Comparison of ENCODE assay signal across 8 cellular contexts in the genomic region with DNA sequence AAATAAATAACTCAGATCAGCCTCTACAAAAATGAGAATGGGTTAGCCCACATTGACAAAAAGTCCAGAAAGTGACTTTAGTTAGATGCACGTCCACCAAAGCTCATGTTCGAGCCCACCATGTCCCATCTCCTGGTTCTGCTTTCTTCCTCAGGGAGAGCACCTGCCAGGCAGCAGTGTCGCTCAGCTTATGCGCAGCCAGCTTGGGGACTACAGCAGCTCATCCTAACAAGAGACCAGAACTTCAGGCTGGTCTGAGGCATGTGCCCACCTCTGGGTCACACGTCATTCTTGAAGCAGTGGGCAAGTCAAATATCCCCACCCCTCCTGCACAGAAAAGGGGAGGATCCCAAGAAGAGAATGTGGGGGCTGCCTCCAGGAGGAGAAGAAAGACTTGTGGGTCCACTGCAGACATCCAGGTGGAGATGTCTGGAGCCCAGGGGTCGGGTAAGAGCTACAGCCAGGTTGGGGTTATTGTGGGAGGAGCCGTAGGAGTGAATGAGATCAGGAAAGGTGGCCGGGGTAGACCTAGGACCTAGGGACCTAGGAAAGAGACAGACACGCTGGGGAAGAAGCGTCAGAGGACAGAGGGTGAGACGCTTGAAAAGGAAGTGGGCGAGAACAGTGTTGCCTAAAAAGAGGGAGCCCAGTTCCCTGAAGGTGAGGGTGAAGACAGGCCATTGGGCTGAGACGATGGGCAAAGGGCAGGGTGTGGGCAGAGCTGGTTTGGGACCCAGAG. TPM values are rescaled to one million over a fixed set of nuclear protein-coding genes. Genes with fewer than 3 reads are reported as not detected.
DNase-seq lines count a peak whose midpoint lies in the region; ATAC-seq and TF ChIP-seq lines count a peak whose summit lies in the region.

No MANE protein-coding gene starts in this region.

- no peak overlapping the region for H3K27ac ChIP-seq in CD4-positive, alpha-beta T cell (ENCODE audit: low read depth, low read length)
- H3K27ac ChIP-seq in endodermal cell (ENCODE audit: low read depth, low read length): peak overlapping the region; percentile 27

- intact Hi-C loops in CD4-positive, alpha-beta T cell (cut with DNase I, micrococcal nuclease): no loop called here

- no peaks in the 10 kb centered on the region for H3K27me3 ChIP-seq in CD4-positive, alpha-beta T cell (ENCODE audit: control insufficient read depth, insufficient read depth, low read length)
- no peaks in the 10 kb centered on the region for H3K27me3 ChIP-seq in endodermal cell (ENCODE audit: control insufficient read depth, insufficient read depth, low read length, poor library complexity, severe bottlenecking)

- DNase-seq in CD4-positive, alpha-beta T cell: no peak
- DNase-seq in LNCaP clone FGC (ENCODE audit: low read depth) (no peak), endodermal cell (peak; percentile 62), anterior cingulate cortex (lab: John Stamatoyannopoulos, UW) (no peak), NCI-H2196 treated with DMSO at 0.1 percent for 48 hours (lab: John Stamatoyannopoulos, UW; ENCODE audit: unreplicated experiment) (no peak)
- DNase-seq in natural killer cell treated with Interleukin-12 subunit alpha and Interleukin-12 subunit beta and Interleukin-15 and Interleukin-18, amount 100 ng/mL, for 72 hours (ENCODE audit: low spot score): no peak
- no peak for DNase-seq in stimulated activated naive CD4-positive, alpha-beta T cell treated with Interleukin-2 at 50 U/mL for 16 hours (lab: John Stamatoyannopoulos, UW)

- H3K4me1 Mint-ChIP-seq in CD4-positive, alpha-beta T cell (ENCODE audit: low read depth): peaks cover 20% of the 10 kb centered on the region
- H3K4me1 Mint-ChIP-seq in endodermal cell: peaks cover 8% of the 10 kb centered on the region
- peaks cover 8 to 16% of the 10 kb centered on the region in 2 donors for H3K4me1 Mint-ChIP-seq in natural killer cell treated with Interleukin-12 subunit alpha and Interleukin-12 subunit beta and Interleukin-15 and Interleukin-18, amount 100 ng/mL, for 72 hours (ENCODE audit: low read depth in 2 of 2)

- no peaks in the 10 kb centered on the region for H3K36me3 Mint-ChIP-seq in CD4-positive, alpha-beta T cell (ENCODE audit: low read depth)
- H3K36me3 Mint-ChIP-seq in endodermal cell (ENCODE audit: low read depth): no peaks in the 10 kb centered on the region
- no peaks in the 10 kb centered on the region for H3K36me3 Mint-ChIP-seq in natural killer cell treated with Interleukin-12 subunit alpha and Interleukin-12 subunit beta and Interleukin-15 and Interleukin-18, amount 100 ng/mL, for 72 hours

- POLR2A ChIA-PET in CD4-positive, alpha-beta T cell (lab: Charles Lee): interaction anchor here (1.3 kb wide), 1 partner anchor 14 kb away, joined by 4 read pairs; no protein-coding TSS in a partner anchor

- CTCF ChIA-PET in CD4-positive, alpha-beta T cell (lab: Charles Lee): interaction anchor here (2.3 kb wide), 1 partner anchor 16 kb away, joined by 4 read pairs; no protein-coding TSS in a partner anchor

- no peak for TF ChIP-seq CTCF in CD4-positive, alpha-beta T cell (IDR thresholded peaks at IDR 0.05)
- no peak for TF ChIP-seq CTCF in LNCaP clone FGC (IDR thresholded peaks at IDR 0.05; ENCODE audit: control insufficient read depth, extremely low read depth, insufficient read depth)
- TF ChIP-seq CTCF in endodermal cell (conservative IDR thresholded peaks at IDR 0.05): no peak

- no peaks in the 10 kb centered on the region for H3K36me3 ChIP-seq in endodermal cell (ENCODE audit: control insufficient read depth, insufficient read depth, low read length)

- H3K9ac ChIP-seq in endodermal cell (ENCODE audit: extremely low read depth, low read length, poor library complexity, severe bottlenecking): peak overlapping the region; percentile 19

- H3K4me3 Mint-ChIP-seq in CD4-positive, alpha-beta T cell: peak overlapping the region; percentile 83
- peak overlapping the region; percentile 79 for H3K4me3 Mint-ChIP-seq in endodermal cell
- H3K4me3 Mint-ChIP-seq in natural killer cell treated with Interleukin-12 subunit alpha and Interleukin-12 subunit beta and Interleukin-15 and Interleukin-18, amount 100 ng/mL, for 72 hours: peak overlapping the region; percentile 71

- no peak overlapping the region for H3K27ac Mint-ChIP-seq in CD4-positive, alpha-beta T cell
- peak overlapping the region; percentile 69 for H3K27ac Mint-ChIP-seq in endodermal cell
- H3K27ac Mint-ChIP-seq in natural killer cell treated with Interleukin-12 subunit alpha and Interleukin-12 subunit beta and Interleukin-15 and Interleukin-18, amount 100 ng/mL, for 72 hours: peak overlapping the region in 1 of 2 donors; percentile 55

- H3K4me1 ChIP-seq in endodermal cell (ENCODE audit: control insufficient read depth, insufficient read depth, low read length): no peaks in the 10 kb centered on the region

- H3K9me3 Mint-ChIP-seq in CD4-positive, alpha-beta T cell: peaks cover 3% of the 10 kb centered on the region
- peaks cover 17% of the 10 kb centered on the region for H3K9me3 Mint-ChIP-seq in endodermal cell
- no peaks in the 10 kb centered on the region for H3K9me3 Mint-ChIP-seq in natural killer cell treated with Interleukin-12 subunit alpha and Interleukin-12 subunit beta and Interleukin-15 and Interleukin-18, amount 100 ng/mL, for 72 hours

- 68 to 72% methylated on average over 11 to 12 of the region's 13 CpGs for WGBS in endodermal cell (ENCODE audit: insufficient coverage in 1 of 2, insufficient read length in 1 of 2), 2 experiments

- H3K27me3 Mint-ChIP-seq in CD4-positive, alpha-beta T cell: peaks cover 19% of the 10 kb centered on the region
- peaks cover 14% of the 10 kb centered on the region for H3K27me3 Mint-ChIP-seq in endodermal cell (ENCODE audit: insufficient read depth)
- peaks cover 19 to 20% of the 10 kb centered on the region in 2 donors for H3K27me3 Mint-ChIP-seq in natural killer cell treated with Interleukin-12 subunit alpha and Interleukin-12 subunit beta and Interleukin-15 and Interleukin-18, amount 100 ng/mL, for 72 hours

- H3K9me3 ChIP-seq in CD4-positive, alpha-beta T cell (ENCODE audit: control insufficient read depth, low read length): no peaks in the 10 kb centered on the region
- peaks cover 8% of the 10 kb centered on the region for H3K9me3 ChIP-seq in endodermal cell (ENCODE audit: control insufficient read depth, low read length)

- no peak for ATAC-seq in CD4-positive, alpha-beta T cell (ENCODE audit: poor library complexity)
- ATAC-seq in natural killer cell treated with Interleukin-12 subunit alpha and Interleukin-12 subunit beta and Interleukin-15 and Interleukin-18, amount 100 ng/mL, for 72 hours: peak in 1 of 2 donors; percentile 4
- no peak for ATAC-seq in GM18907 (IDR thresholded peaks at IDR 0.05; ENCODE audit: unreplicated experiment)

- H3K4me3 ChIP-seq in LNCaP clone FGC (ENCODE audit: low read depth, low read length): peak overlapping the region; percentile 89
- peak overlapping the region; percentile 77 for H3K4me3 ChIP-seq in endodermal cell (ENCODE audit: low read length)

RNA-seq across cellular contexts. Expression of a gene that starts 52.5 kb away (rescaled TPM):
- 10 to 100 TPM; 49.6 to 55.1 TPM for total RNA-seq in CD4-positive, alpha-beta T cell
- total RNA-seq in endodermal cell: 100 to 1,000 TPM; 145 to 167 TPM
- 76.6 TPM for polyA plus RNA-seq in endodermal cell (2013, experiment 1 of 2)
- 79.3 TPM for polyA plus RNA-seq in endodermal cell (2013, experiment 2 of 2)
- total RNA-seq in natural killer cell treated with Interleukin-12 subunit alpha and Interleukin-12 subunit beta and Interleukin-15 and Interleukin-18, amount 100 ng/mL, for 72 hours: 100 to 1,000 TPM; 154 to 194 TPM
